Comparison of ENCODE assay signal across 8 cellular contexts in genomic region chr9:34376596-34377401, GRCh38. TPM values are rescaled to one million over a fixed set of nuclear protein-coding genes. Genes with fewer than 3 reads are reported as not detected.
DNase-seq lines count a peak whose midpoint lies in the region; ATAC-seq and TF ChIP-seq lines count a peak whose summit lies in the region.

Gene MYORG (minus strand): TSS chr9:34376898. CDS start chr9:34372943, 3,955 bp downstream.

- H4K20me1 ChIP-seq in SK-N-SH (ENCODE audit: insufficient read depth) = no peaks in the 10 kb centered on the region

- no peaks in the 10 kb centered on the region for H3K27me3 ChIP-seq in SK-N-SH (ENCODE audit: insufficient read depth)
- H3K27me3 ChIP-seq in thymus (ENCODE audit: control insufficient read depth, insufficient read depth) = peaks cover 6% of the 10 kb centered on the region

- CTCF ChIA-PET in SK-N-SH (lab: Yijun Ruan, JAX) = interaction anchor here (1.0 to 8.0 kb wide), 12 partner anchors 12 to 226 kb away, joined by 3 to 149 read pairs (median 5); no protein-coding TSS in a partner anchor

- H3K4me3 Mint-ChIP-seq in osteocyte (ENCODE audit: unreplicated experiment) = peak within 1 kb of the TSS; percentile 83

- H3K9me3 Mint-ChIP-seq in activated naive CD4-positive, alpha-beta T cell treated with anti-CD3 and anti-CD28 coated beads, Interleukin-2, amount 50 U/mL, for 72 hours = no peaks in the 10 kb centered on the region
- H3K9me3 Mint-ChIP-seq in osteocyte (ENCODE audit: unreplicated experiment) = no peaks in the 10 kb centered on the region

- H3K27ac ChIP-seq in SK-N-SH (ENCODE audit: low read depth in 2 of 2, low read length in 1 of 2) (peak within 1 kb of the TSS in 1 of 2 experiments; percentile 76; a peak in 2 of 4 replicates), thymus (ENCODE audit: low read depth) (peak within 1 kb of the TSS; percentile 48)

- WGBS in SK-N-SH (ENCODE audit: low lambda C conversion rate) = 1% methylated on average over 25 of the region's 54 CpGs
- WGBS in thymus = under 1% methylated on average over 54 of the region's 54 CpGs

- no peaks in the 10 kb centered on the region for H3K79me2 ChIP-seq in SK-N-SH (ENCODE audit: insufficient read depth)

- peaks cover 3% of the 10 kb centered on the region for H3K27me3 Mint-ChIP-seq in osteocyte (ENCODE audit: unreplicated experiment)

- peaks cover 16% of the 10 kb centered on the region for H3K4me1 Mint-ChIP-seq in osteocyte (ENCODE audit: unreplicated experiment)

- no peaks in the 10 kb centered on the region for H3K9me3 ChIP-seq in SK-N-SH
- H3K9me3 ChIP-seq in thymus (ENCODE audit: control insufficient read depth) = peaks cover 1% of the 10 kb centered on the region

- intact Hi-C loops in head of caudate nucleus (cut with DNase I) = no loop called here

- H3K4me3 ChIP-seq in GM08714 (ENCODE audit: low read length) (peak within 1 kb of the TSS; percentile 59; the same call in 1 of the 2 replicates), NB4 (ENCODE audit: low read depth, low read length) (peak within 1 kb of the TSS; percentile 78), SK-N-SH (ENCODE audit: low read depth in 2 of 2, low read length in 1 of 2) (peak within 1 kb of the TSS; percentile 83 to 84), thymus (ENCODE audit: low read length) (peak within 1 kb of the TSS; percentile 54)

- H3K4me1 ChIP-seq in SK-N-SH (ENCODE audit: control insufficient read depth in 1 of 2, insufficient read depth in 2 of 2, low read depth in 1 of 2, low read length in 1 of 2) = peaks cover 7 to 40% of the 10 kb centered on the region in 2 experiments; a peak in 3 of 4 replicates
- peaks cover 7% of the 10 kb centered on the region for H3K4me1 ChIP-seq in thymus (ENCODE audit: control insufficient read depth, insufficient read depth, low read length)

- DNase-seq in NB4 (ENCODE audit: low read depth) (peak; percentile 100), SK-N-SH (peak; percentile 98), head of caudate nucleus (peak; percentile 87 to 98 (median 95)), osteocyte (ENCODE audit: extremely low spot score, unreplicated experiment) (peak; percentile 89)
- DNase-seq in activated naive CD4-positive, alpha-beta T cell treated with anti-CD3 and anti-CD28 coated beads, Interleukin-2, amount 50 U/mL, for 72 hours (ENCODE audit: low spot score in 2 of 2) = peak; percentile 96 to 97

- no peak for TF ChIP-seq CTCF in NB4 (IDR thresholded peaks at IDR 0.05; ENCODE audit: low read depth, low read length)
- TF ChIP-seq CTCF in SK-N-SH (IDR thresholded peaks at IDR 0.05) = no peak
- peak; percentile 4 for TF ChIP-seq CTCF in osteocyte (IDR thresholded peaks at IDR 0.05)

- no peaks in the 10 kb centered on the region for H3K9me2 ChIP-seq in SK-N-SH

- peak within 1 kb of the TSS; percentile 57 for H3K9ac ChIP-seq in SK-N-SH

- peaks cover 4% of the 10 kb centered on the region for H3F3A ChIP-seq in SK-N-SH (replicated peaks; ENCODE audit: insufficient read depth)

- H3K4me2 ChIP-seq in SK-N-SH = peak within 1 kb of the TSS; percentile 94

- peak; percentile 16 for TF ChIP-seq POLR2A in NB4 (IDR thresholded peaks at IDR 0.05; ENCODE audit: extremely low read depth, insufficient read length)

- ATAC-seq in HG02571 (IDR thresholded peaks at IDR 0.05; ENCODE audit: unreplicated experiment) = peak; percentile 83
- ATAC-seq in activated naive CD4-positive, alpha-beta T cell treated with anti-CD3 and anti-CD28 coated beads, Interleukin-2, amount 50 U/mL, for 72 hours = peak; percentile 85 to 86

- peak within 1 kb of the TSS; percentile 67 to 89 for H3K27ac Mint-ChIP-seq in activated naive CD4-positive, alpha-beta T cell treated with anti-CD3 and anti-CD28 coated beads, Interleukin-2, amount 50 U/mL, for 72 hours
- no peak within 1 kb of the TSS for H3K27ac Mint-ChIP-seq in osteocyte (ENCODE audit: unreplicated experiment)

- H3K36me3 ChIP-seq in SK-N-SH (replicated peaks in 1 of 2; ENCODE audit: control insufficient read depth in 1 of 2, insufficient read depth in 2 of 2, low read length in 1 of 2) = no peaks in the 10 kb centered on the region
- peaks cover 5% of the 10 kb centered on the region for H3K36me3 ChIP-seq in thymus (ENCODE audit: control insufficient read depth, insufficient read depth)

- POLR2A ChIA-PET in SK-N-SH (lab: Yijun Ruan, JAX) = interaction anchor here (1.8 kb wide), 1 partner anchor 31 kb away, joined by 6 read pairs; no protein-coding TSS in a partner anchor

- H2AFZ ChIP-seq in SK-N-SH (ENCODE audit: low read depth) = peak within 1 kb of the TSS; percentile 89

- peaks cover 0 to 2% of the 10 kb centered on the region in 2 donors for H3K36me3 Mint-ChIP-seq in activated naive CD4-positive, alpha-beta T cell treated with anti-CD3 and anti-CD28 coated beads, Interleukin-2, amount 50 U/mL, for 72 hours
- no peaks in the 10 kb centered on the region for H3K36me3 Mint-ChIP-seq in osteocyte (ENCODE audit: unreplicated experiment)

- no peak for TF ChIP-seq RAD21 in SK-N-SH (IDR thresholded peaks at IDR 0.05; ENCODE audit: low read length)

- no peak for TF ChIP-seq EP300 in SK-N-SH (IDR thresholded peaks at IDR 0.05; ENCODE audit: borderline replicate concordance in 1 of 2, low read depth in 1 of 2, low read length in 1 of 2)

TF ChIP-seq in SK-N-SH, 30 proteins besides CTCF, POLR2A, EP300 and RAD21:
- TF ChIP-seq MEF2A (IDR thresholded peaks at IDR 0.05; ENCODE audit: borderline replicate concordance, low read depth) (no peak), NRF1 (IDR thresholded peaks at IDR 0.05; ENCODE audit: low read depth, low read length) (peak; percentile 45), GATA2 (CRISPR knock-in tag; IDR thresholded peaks at IDR 0.05) (peak; percentile 92), CHD2 (IDR thresholded peaks at IDR 0.05; ENCODE audit: low read length, partially characterized antibody) (peak; percentile 39), IRF3 (IDR thresholded peaks at IDR 0.05; ENCODE audit: low read depth, low read length) (no peak), SIN3A (IDR thresholded peaks at IDR 0.05; ENCODE audit: borderline replicate concordance, low read depth, low read length) (0 out of 2 replicates have a peak, but pooled peaks have one; percentile 15), PBX3 (IDR thresholded peaks at IDR 0.05) (0 out of 2 replicates have a peak, but pooled peaks have one; percentile 4), RCOR1 (IDR thresholded peaks at IDR 0.05; ENCODE audit: low read length) (no peak), TAF1 (IDR thresholded peaks at IDR 0.05; ENCODE audit: borderline replicate concordance, low read depth, low read length) (no peak), FOSL2 (IDR thresholded peaks at IDR 0.05; ENCODE audit: borderline replicate concordance, low read depth) (no peak), FOXM1 (IDR thresholded peaks at IDR 0.05; ENCODE audit: low read depth) (no peak), TCF12 (IDR thresholded peaks at IDR 0.05) (no peak), NFIC (IDR thresholded peaks at IDR 0.05; ENCODE audit: borderline replicate concordance) (no peak)
- TF ChIP-seq, protein P1, sequence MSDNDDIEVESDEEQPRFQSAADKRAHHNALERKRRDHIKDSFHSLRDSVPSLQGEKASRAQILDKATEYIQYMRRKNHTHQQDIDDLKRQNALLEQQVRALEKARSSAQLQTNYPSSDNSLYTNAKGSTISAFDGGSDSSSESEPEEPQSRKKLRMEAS (IDR thresholded peaks at IDR 0.05; ENCODE audit: low read depth) = peak; percentile 55; the same call in 1 of the 2 replicates

RNA-seq across cellular contexts. Expression of gene MYORG, which starts in this region (rescaled TPM):
- 0.97 and 1.1 TPM in 2 replicates for polyA plus RNA-seq in SK-N-SH (2012; rRNA removed)
- 1.2 and 1.5 TPM in 2 replicates for polyA plus RNA-seq in SK-N-SH (2012; cell fraction: cytosol; rRNA removed)
- 0.92 and 1.2 TPM in 2 replicates for polyA plus RNA-seq in SK-N-SH (2012; cell fraction: nucleus; rRNA removed)
- 1 to 10 TPM; 2.2 to 4.6 TPM for total RNA-seq in activated naive CD4-positive, alpha-beta T cell treated with anti-CD3 and anti-CD28 coated beads, Interleukin-2, amount 50 U/mL, for 72 hours
- total RNA-seq in osteocyte = 1.3 and 2.5 TPM in 2 replicates
- 1.3 TPM for polyA plus RNA-seq in thymus
